In genomic region chr2:62852254-62852653, GRCh38 we compare ENCODE assay signal across 36 cellular contexts.
"Had no signal": no experiment of that assay in that cellular context is flagged by ENCODE, and none has a peak within 500 bp of the region (broad histone marks: within the 10 kb centered on the region; RNA-seq: fewer than 3 reads in every experiment).

No MANE protein-coding gene starts in this region.

- H3K27ac Mint-ChIP-seq: activated B cell treated with CpG ODN at 0.5 μM for 24 hours; activated CD4-positive, alpha-beta memory T cell treated with anti-CD3 and anti-CD28 coated beads for 36 hours; activated CD4-positive, alpha-beta T cell treated with anti-CD3 and anti-CD28 coated beads, Interleukin-2, amount 10 ng/mL, durations not matched to agents 24 days and 14 days; activated CD8-positive, alpha-beta T cell treated with anti-CD3 and anti-CD28 coated beads for 36 hours; activated naive CD4-positive, alpha-beta T cell treated with anti-CD3 and anti-CD28 coated beads for 36 hours; activated naive CD4-positive, alpha-beta T cell treated with anti-CD3 and anti-CD28 coated beads, Interleukin-2, amount 50 U/mL, for 72 hours; activated naive CD8-positive, alpha-beta T cell treated with anti-CD3 and anti-CD28 coated beads for 36 hours; activated T-cell treated with anti-CD3 and anti-CD28 coated beads, Interleukin-2, amount 50 U/mL, for 72 hours; activated T-helper 1 cell treated with anti-CD3 and anti-CD28 coated beads, Interleukin-12 subunit alpha, Interleukin-12 subunit beta, Interleukin-2, Interleukin-4 antibody, amounts not matched to agents 30 ng/mL and 10 ng/mL and 1 ng/mL, durations not matched to agents 14 hours and 24 hours and 36 hours; activated T-helper 17 cell treated with anti-CD3 and anti-CD28 coated beads, Interleukin-2, amount 50 U/mL, for 72 hours; T-helper 1 cell treated with Interleukin-12 subunit alpha and Interleukin-12 subunit beta and Interleukin-4 antibody, amounts not matched to agents 30 μg/mL and 1 μg/mL, for 36 hours; T-helper 2 cell treated with Interferon-gamma antibody and Interleukin-4, amounts not matched to agents 5 μg/mL and 100 μg/mL, for 36 hours had no signal

- H3K9me3 ChIP-seq: adrenal gland had no signal

- H3K4me1 ChIP-seq: adrenal gland, body of pancreas, breast epithelium had no signal

- H3K27ac ChIP-seq: adrenal gland, body of pancreas, brain microvascular endothelial cell, breast epithelium, WERI-Rb-1 had no signal

- ATAC-seq: activated CD8-positive, alpha-beta T cell treated with anti-CD3 and anti-CD28 coated beads for 36 hours; activated naive CD4-positive, alpha-beta T cell treated with anti-CD3 and anti-CD28 coated beads, Interleukin-2, amount 50 U/mL, for 72 hours; activated T-cell treated with anti-CD3 and anti-CD28 coated beads, Interleukin-2, amount 50 U/mL, for 4 hours; activated T-cell treated with anti-CD3 and anti-CD28 coated beads, Interleukin-2, amount 50 U/mL, for 72 hours; activated T-helper 17 cell treated with anti-CD3 and anti-CD28 coated beads, Interleukin-2, amount 50 U/mL, for 72 hours; body of pancreas had no signal

- H3K4me1 Mint-ChIP-seq: activated B cell treated with CpG ODN at 0.5 μM for 24 hours; activated CD4-positive, alpha-beta T cell treated with anti-CD3 and anti-CD28 coated beads, Interleukin-2, amount 10 ng/mL, durations not matched to agents 24 days and 14 days; activated naive CD8-positive, alpha-beta T cell treated with anti-CD3 and anti-CD28 coated beads for 36 hours; activated T-helper 17 cell treated with anti-CD3 and anti-CD28 coated beads, Interleukin-2, amount 50 U/mL, for 72 hours had no signal

- H3K4me3 Mint-ChIP-seq: activated B cell treated with CpG ODN at 0.5 μM for 24 hours; activated CD4-positive, alpha-beta memory T cell treated with anti-CD3 and anti-CD28 coated beads for 36 hours; activated CD4-positive, alpha-beta T cell treated with anti-CD3 and anti-CD28 coated beads, Interleukin-2, amount 10 ng/mL, durations not matched to agents 24 days and 14 days; activated CD8-positive, alpha-beta T cell treated with anti-CD3 and anti-CD28 coated beads for 36 hours; activated naive CD4-positive, alpha-beta T cell treated with anti-CD3 and anti-CD28 coated beads for 36 hours; activated naive CD8-positive, alpha-beta T cell treated with anti-CD3 and anti-CD28 coated beads for 36 hours; activated T-cell treated with anti-CD3 and anti-CD28 coated beads, Interleukin-2, amount 50 U/mL, for 4 hours; activated T-cell treated with anti-CD3 and anti-CD28 coated beads, Interleukin-2, amount 50 U/mL, for 72 hours; activated T-helper 1 cell treated with anti-CD3 and anti-CD28 coated beads, Interleukin-12 subunit alpha, Interleukin-12 subunit beta, Interleukin-2, Interleukin-4 antibody, amounts not matched to agents 30 ng/mL and 10 ng/mL and 1 ng/mL, durations not matched to agents 14 hours and 24 hours and 36 hours; activated T-helper 17 cell treated with anti-CD3 and anti-CD28 coated beads, Interleukin-2, amount 50 U/mL, for 72 hours; T-helper 1 cell treated with Interleukin-12 subunit alpha and Interleukin-12 subunit beta and Interleukin-4 antibody, amounts not matched to agents 30 μg/mL and 1 μg/mL, for 36 hours; T-helper 2 cell treated with Interferon-gamma antibody and Interleukin-4, amounts not matched to agents 5 μg/mL and 100 μg/mL, for 36 hours had no signal

- H3K4me3 ChIP-seq: adrenal gland, body of pancreas, breast epithelium had no signal

- DNase-seq: activated B cell treated with CpG ODN at 0.5 μM for 24 hours; activated CD4-positive, alpha-beta memory T cell treated with anti-CD3 and anti-CD28 coated beads for 36 hours; activated CD4-positive, alpha-beta T cell treated with anti-CD3 and anti-CD28 coated beads for 4 hours; activated CD4-positive, alpha-beta T cell treated with anti-CD3 and anti-CD28 coated beads, Interleukin-2, amount 10 ng/mL, durations not matched to agents 24 days and 14 days; activated CD4-positive, alpha-beta T cell treated with anti-CD3 and anti-CD28 coated beads, Interleukin-2, amount 50 U/mL, for 1 hour; activated CD4-positive, alpha-beta T cell treated with anti-CD3 and anti-CD28 coated beads, Interleukin-2, amount 50 U/mL, for 4 hours; activated CD4-positive, CD25-positive, alpha-beta regulatory T cell treated with anti-CD3 and anti-CD28 coated beads, Interleukin-2, amount 50 U/mL, for 72 hours; activated CD8-positive, alpha-beta memory T cell treated with anti-CD3 and anti-CD28 coated beads, Interleukin-2, amount 50 U/mL, for 4 hours; activated CD8-positive, alpha-beta T cell treated with anti-CD3 and anti-CD28 coated beads for 36 hours; activated effector memory CD4-positive, alpha-beta T cell treated with anti-CD3 and anti-CD28 coated beads, Interleukin-2, amount 50 U/mL, for 16 hours; activated gamma-delta T cell treated with Interleukin-2 at 50 U/mL for 16 hours; activated naive CD4-positive, alpha-beta T cell; activated naive CD4-positive, alpha-beta T cell treated with anti-CD3 and anti-CD28 coated beads for 36 hours; activated naive CD4-positive, alpha-beta T cell treated with anti-CD3 and anti-CD28 coated beads, Interleukin-2, amount 50 U/mL, for 16 hours; activated naive CD8-positive, alpha-beta T cell treated with anti-CD3 and anti-CD28 coated beads for 36 hours; activated T-cell treated with anti-CD3 and anti-CD28 coated beads for 4 hours; activated T-cell treated with anti-CD3 and anti-CD28 coated beads, Interleukin-2, amount 50 U/mL, for 1 hour; activated T-cell treated with anti-CD3 and anti-CD28 coated beads, Interleukin-2, amount 50 U/mL, for 4 hours; activated T-cell treated with anti-CD3 and anti-CD28 coated beads, Interleukin-2, amount 50 U/mL, for 72 hours; adrenal gland; amniotic stem cell; aorta; body of pancreas; brain microvascular endothelial cell; central memory CD4-positive, alpha-beta T cell; T-helper 1 cell; T-helper 2 cell; T-helper 9 cell; WERI-Rb-1 had no signal

- H3K27me3 Mint-ChIP-seq: activated B cell treated with CpG ODN at 0.5 μM for 24 hours; activated CD4-positive, alpha-beta memory T cell treated with anti-CD3 and anti-CD28 coated beads for 36 hours; activated CD4-positive, alpha-beta T cell treated with anti-CD3 and anti-CD28 coated beads, Interleukin-2, amount 10 ng/mL, durations not matched to agents 24 days and 14 days; activated CD8-positive, alpha-beta T cell treated with anti-CD3 and anti-CD28 coated beads for 36 hours; activated naive CD8-positive, alpha-beta T cell treated with anti-CD3 and anti-CD28 coated beads for 36 hours; activated T-helper 17 cell treated with anti-CD3 and anti-CD28 coated beads, Interleukin-2, amount 50 U/mL, for 72 hours had no signal

- FAIRE-seq: astrocyte had no signal

- H3K9me3 Mint-ChIP-seq: activated CD4-positive, alpha-beta memory T cell treated with anti-CD3 and anti-CD28 coated beads for 36 hours; activated CD4-positive, alpha-beta T cell treated with anti-CD3 and anti-CD28 coated beads, Interleukin-2, amount 10 ng/mL, durations not matched to agents 24 days and 14 days; activated CD8-positive, alpha-beta T cell treated with anti-CD3 and anti-CD28 coated beads for 36 hours; activated naive CD4-positive, alpha-beta T cell treated with anti-CD3 and anti-CD28 coated beads for 36 hours; activated naive CD4-positive, alpha-beta T cell treated with anti-CD3 and anti-CD28 coated beads, Interleukin-2, amount 50 U/mL, for 72 hours; activated T-cell treated with anti-CD3 and anti-CD28 coated beads, Interleukin-2, amount 50 U/mL, for 72 hours; activated T-helper 17 cell treated with anti-CD3 and anti-CD28 coated beads, Interleukin-2, amount 50 U/mL, for 72 hours had no signal
